Comparison of ENCODE assay signal across 8 cellular contexts in the genomic region with DNA sequence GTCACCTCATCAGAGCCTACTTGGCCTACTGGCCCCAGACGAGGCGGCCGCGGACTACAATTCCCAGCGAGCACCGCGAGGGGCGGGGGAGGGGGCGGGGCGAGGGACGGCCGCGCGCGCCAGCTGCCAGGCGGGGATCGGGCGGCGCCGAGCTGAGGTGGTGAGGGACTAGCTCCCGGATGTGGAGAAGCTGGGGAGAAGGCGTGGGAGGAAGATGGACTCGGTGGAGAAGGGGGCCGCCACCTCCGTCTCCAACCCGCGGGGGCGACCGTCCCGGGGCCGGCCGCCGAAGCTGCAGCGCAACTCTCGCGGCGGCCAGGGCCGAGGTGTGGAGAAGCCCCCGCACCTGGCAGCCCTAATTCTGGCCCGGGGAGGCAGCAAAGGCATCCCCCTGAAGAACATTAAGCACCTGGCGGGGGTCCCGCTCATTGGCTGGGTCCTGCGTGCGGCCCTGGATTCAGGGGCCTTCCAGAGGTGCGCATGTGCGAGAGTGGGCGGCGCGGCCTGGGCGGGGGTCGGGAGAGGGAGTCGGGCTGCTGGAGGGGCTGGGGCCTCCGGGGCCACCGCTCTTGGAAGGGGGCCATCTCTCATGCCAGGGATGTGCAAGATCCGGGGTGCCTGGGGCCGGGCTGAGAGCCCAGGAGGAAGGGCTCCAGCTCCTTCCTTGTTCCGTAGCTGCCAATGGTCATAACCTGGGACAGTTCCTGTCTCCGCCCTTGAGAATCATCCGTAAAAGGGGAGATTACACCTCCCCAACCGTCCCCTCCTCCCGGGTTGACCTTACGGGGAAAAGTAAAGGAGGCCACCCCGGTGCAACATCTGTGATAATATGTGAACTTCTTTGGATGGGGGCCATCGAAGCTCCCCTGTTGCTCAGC. TPM values are rescaled to one million over a fixed set of nuclear protein-coding genes. Genes with fewer than 3 reads are reported as not detected.
DNase-seq lines count a peak whose midpoint lies in the region; ATAC-seq and TF ChIP-seq lines count a peak whose summit lies in the region.

Gene CMAS (plus strand): TSS at position 129 of the 878 bp plus-strand sequence. CDS start 86 bp downstream, at position 215.

- H3K27me3 Mint-ChIP-seq in HFFc6 (ENCODE audit: insufficient read depth) (peaks cover 5% of the 10 kb centered on the region), T-cell (no peaks in the 10 kb centered on the region)

- no peak for TF ChIP-seq CTCF in GM12865 (IDR thresholded peaks at IDR 0.05; ENCODE audit: insufficient read depth, low read depth, low read length, missing control alignments)
- no peak for TF ChIP-seq CTCF in HFFc6 (IDR thresholded peaks at IDR 0.05)
- no peak for TF ChIP-seq CTCF in heart left ventricle (IDR thresholded peaks at IDR 0.05)
- no peak for TF ChIP-seq CTCF in upper lobe of right lung (IDR thresholded peaks at IDR 0.05)

- H3K4me1 ChIP-seq in adipocyte (ENCODE audit: control insufficient read depth, insufficient read depth, low read length) (peaks cover 30% of the 10 kb centered on the region), heart left ventricle (peaks cover 0 to 21% (median 11%) of the 10 kb centered on the region in 12 donors), upper lobe of right lung (peaks cover 14% of the 10 kb centered on the region)

- POLR2A ChIA-PET in T-cell (lab: Charles Lee): interaction anchor here (0.6 kb wide), 5 partner anchors 15 to 713 kb away, joined by 3 to 5 read pairs (median 4); no protein-coding TSS in a partner anchor

- ATAC-seq in T-cell (replicated peaks in 1 of 4) (peak; percentile 89 to 93 (median 92)), heart left ventricle (peak; percentile 75 to 97 (median 94)), upper lobe of right lung (peak; percentile 97)

- CTCF ChIA-PET in T-cell (lab: Charles Lee): interaction anchor here (0.7 to 1.4 kb wide), 2 partner anchors 289 to 603 kb away, joined by 3 to 4 read pairs; no protein-coding TSS in a partner anchor

- DNase-seq in GM12865 (ENCODE audit: low read depth) (peak; percentile 85), HFFc6 (peak; percentile 42), NAMALWA (ENCODE audit: low spot score) (peak; percentile 78), T-cell (peak; percentile 48 to 82 (median 68)), adipocyte (ENCODE audit: low read depth) (peak; percentile 85), heart left ventricle (peak; percentile 81 to 89 (median 87)), posterior vena cava (ENCODE audit: low spot score) (peak; percentile 92), upper lobe of right lung (peak; percentile 92)

- H3K9me3 ChIP-seq in adipocyte (ENCODE audit: control insufficient read depth, low read length): no peaks in the 10 kb centered on the region
- no peaks in the 10 kb centered on the region for H3K9me3 ChIP-seq in heart left ventricle
- no peaks in the 10 kb centered on the region for H3K9me3 ChIP-seq in upper lobe of right lung

- intact Hi-C loops in heart left ventricle (cut with DNase I) (no loop called here), posterior vena cava (cut with DNase I) (no loop called here), upper lobe of right lung (cut with DNase I) (no loop called here)

- 0 out of 2 replicates have a peak, but pooled peaks cover 6% of the 10 kb centered on the region for H3K36me3 Mint-ChIP-seq in HFFc6 (ENCODE audit: low read depth)
- H3K36me3 Mint-ChIP-seq in T-cell: peaks cover 3% of the 10 kb centered on the region

- 0 to 1% (median 0%) methylated on average over 26 to 64 of the region's 64 CpGs for WGBS in heart left ventricle, 4 donors

- H3K27ac Mint-ChIP-seq in HFFc6 (peak within 1 kb of the TSS; percentile 79), T-cell (peak within 1 kb of the TSS; percentile 85 to 91)

- H3K36me3 ChIP-seq in adipocyte (ENCODE audit: control insufficient read depth, insufficient read depth, low read length, severe bottlenecking) (no peaks in the 10 kb centered on the region), heart left ventricle (peaks cover 0 to 10% (median 0%) of the 10 kb centered on the region in 9 donors), upper lobe of right lung (no peaks in the 10 kb centered on the region)

- peak within 1 kb of the TSS; percentile 98 for H3K4me3 Mint-ChIP-seq in HFFc6
- H3K4me3 Mint-ChIP-seq in T-cell: peak within 1 kb of the TSS; percentile 92 to 97 (median 93)

- H3K27me3 ChIP-seq in adipocyte (replicated peaks; ENCODE audit: control insufficient read depth, insufficient read depth, low read length) (no peaks in the 10 kb centered on the region), heart left ventricle (no peaks in the 10 kb centered on the region), upper lobe of right lung (no peaks in the 10 kb centered on the region)

- H3K4me1 Mint-ChIP-seq in HFFc6 (ENCODE audit: low read depth) (peaks cover 35% of the 10 kb centered on the region), T-cell (peaks cover 45 to 49% (median 45%) of the 10 kb centered on the region in 3 donors)

- H3K9ac ChIP-seq in adipocyte (ENCODE audit: low read length): peak within 1 kb of the TSS; percentile 93

- peak within 1 kb of the TSS; percentile 87 for H3K4me3 ChIP-seq in GM12865 (ENCODE audit: low read depth, low read length)
- peak within 1 kb of the TSS; percentile 91 for H3K4me3 ChIP-seq in adipocyte (ENCODE audit: low read length)
- H3K4me3 ChIP-seq in heart left ventricle: peak within 1 kb of the TSS; percentile 77 to 100 (median 94)
- peak within 1 kb of the TSS; percentile 98 for H3K4me3 ChIP-seq in upper lobe of right lung

- H3K27ac ChIP-seq in heart left ventricle (peak within 1 kb of the TSS; percentile 54 to 99 (median 91)), upper lobe of right lung (peak within 1 kb of the TSS; percentile 89)

- no peaks in the 10 kb centered on the region for H3K9me3 Mint-ChIP-seq in HFFc6
- H3K9me3 Mint-ChIP-seq in T-cell: no peaks in the 10 kb centered on the region

- TF ChIP-seq POLR2A in heart left ventricle (IDR thresholded peaks at IDR 0.05): peak in 1 of 2 donors; percentile 73

RNA-seq across cellular contexts. Expression of gene CMAS, which starts in this region (rescaled TPM):
- 10 to 100 TPM; 27.7 to 37.0 (median 35.7) TPM for total RNA-seq in HFFc6 (2021; fragmentation: NEBNext Ultra II Directional; extraction: Animal tissue kit (Norgen Biotek cat#: 25700))
- total RNA-seq in T-cell (10 to 100 TPM; 10.4 to 22.2 (median 18.5) TPM), heart left ventricle (10 to 100 TPM; 21.5 to 45.3 (median 34.6) TPM), posterior vena cava (10 to 100 TPM; 28.8 to 42.1 TPM), upper lobe of right lung (29.4 TPM)
- 10 to 100 TPM; 24.3 to 55.8 TPM for polyA plus RNA-seq in heart left ventricle

Comparison
In these comparisons a context has a peak if more than half of its experiments do, and no peak if none do; other contexts are left out.
1. Peak in every context shown above with its lines: DNase-seq, ATAC-seq, H3K4me3 ChIP-seq and H3K27ac ChIP-seq.
2. DNase-seq: peak in every context shown above with its lines; median percentile 92 in posterior vena cava; 92 in upper lobe of right lung; 87 in heart left ventricle; 85 in GM12865; 85 in adipocyte; 78 in NAMALWA; 68 in T-cell; 42 in HFFc6.